11 cellular contexts compared by ENCODE assay signal in the genomic region with DNA sequence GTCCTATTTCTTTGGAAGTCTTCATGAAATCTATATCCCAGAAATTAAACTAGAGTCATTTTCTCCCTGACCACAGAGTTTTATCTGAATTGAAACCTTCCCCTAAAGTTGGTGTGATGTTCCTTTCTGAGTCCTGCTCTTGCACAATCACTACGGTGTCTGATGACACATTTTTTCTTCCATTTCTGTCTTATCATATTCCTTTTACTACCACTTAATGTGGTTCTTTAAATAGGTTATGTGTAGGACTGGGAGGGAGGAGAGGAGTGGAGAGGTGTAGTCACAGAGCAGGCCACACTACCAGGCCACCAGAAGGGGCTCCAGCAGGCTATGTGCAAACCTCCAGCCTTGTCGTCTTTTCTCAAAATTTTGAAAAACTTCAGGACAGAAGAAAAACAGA. TPM values are rescaled to one million over a fixed set of nuclear protein-coding genes. Genes with fewer than 3 reads are reported as not detected.
DNase-seq lines count a peak whose midpoint lies in the region; ATAC-seq, FAIRE-seq and TF ChIP-seq lines count a peak whose summit lies in the region.
"Had no signal": no experiment of that assay in that cellular context is flagged by ENCODE, and none has a peak within 500 bp of the region (broad histone marks: within the 10 kb centered on the region; RNA-seq: fewer than 3 reads in every experiment).

No MANE protein-coding gene starts in this region.

- POLR2A ChIA-PET in HepG2 (lab: Yijun Ruan, JAX): no interaction called here

- H3K4me2 ChIP-seq in astrocyte (ENCODE audit: low read length) (no peak overlapping the region), HepG2 (ENCODE audit: low read depth, low read length) (peak overlapping the region; percentile 23), MM.1S (ENCODE audit: low read depth, low read length) (no peak overlapping the region)

- TF ChIP-seq POLR2A in HepG2 (IDR thresholded peaks at IDR 0.05; ENCODE audit: insufficient read depth in 1 of 2, low read depth in 2 of 2, low read length in 2 of 2): no peak

- TF ChIP-seq EP300 in HepG2 (IDR thresholded peaks at IDR 0.05; ENCODE audit: low read depth in 2 of 2, low read length in 2 of 2) (no peak), HepG2 (CRISPR knock-in tag; IDR thresholded peaks at IDR 0.05; ENCODE audit: borderline replicate concordance) (no peak)

- no peak overlapping the region for H2AFZ ChIP-seq in astrocyte (ENCODE audit: low read depth, low read length)
- no peak overlapping the region for H2AFZ ChIP-seq in HepG2 (ENCODE audit: low read length)
- H2AFZ ChIP-seq in MM.1S (ENCODE audit: low read length): no peak overlapping the region

- H3K4me1 ChIP-seq in astrocyte (ENCODE audit: insufficient read depth, low read length) (peaks cover 15% of the 10 kb centered on the region), HepG2 (ENCODE audit: insufficient read depth, low read length) (peaks cover 66% of the 10 kb centered on the region), MM.1S (ENCODE audit: low read length) (no peaks in the 10 kb centered on the region)
- H3K4me1 ChIP-seq: vagina had no signal

- H3K9ac ChIP-seq in astrocyte (ENCODE audit: low read length): no peak overlapping the region
- H3K9ac ChIP-seq in HepG2 (ENCODE audit: insufficient read depth, low read depth, low read length): no peak overlapping the region
- H3K9ac ChIP-seq in MM.1S (ENCODE audit: low read length): no peak overlapping the region

- ATAC-seq in HepG2: peak; percentile 28; the same call in 2 of the 3 replicates
- ATAC-seq in effector memory CD8-positive, alpha-beta T cell (replicated peaks): no peak

- in situ Hi-C loops in HepG2 (cut with HindIII; ENCODE audit: extremely low pct_ligation_motif_present, low pct_unique_long_range_greater_than_20kb): no loop called here

- no peak overlapping the region for H3K4me3 Mint-ChIP-seq in astrocyte (ENCODE audit: unreplicated experiment)
- no peak overlapping the region for H3K4me3 Mint-ChIP-seq in effector memory CD8-positive, alpha-beta T cell

- CTCF ChIA-PET in HepG2 (lab: Yijun Ruan, JAX; ENCODE audit: low intra/inter-chr PET ratio, low total read pairs): no interaction called here

- H3K4me3 ChIP-seq in astrocyte (ENCODE audit: insufficient read depth, low read depth, low read length): no peak overlapping the region
- H3K4me3 ChIP-seq in HepG2 (replicated peaks in 1 of 3; ENCODE audit: insufficient read depth in 1 of 3, low read depth in 2 of 3, low read length in 3 of 3): no peak overlapping the region
- no peak overlapping the region for H3K4me3 ChIP-seq in MM.1S (ENCODE audit: low read length)
- H3K4me3 ChIP-seq: sigmoid colon, vagina had no signal

- no peaks in the 10 kb centered on the region for H3K9me3 ChIP-seq in astrocyte (ENCODE audit: insufficient read depth, low read depth, low read length)
- H3K9me3 ChIP-seq in HepG2 (ENCODE audit: low read length): no peaks in the 10 kb centered on the region
- no peaks in the 10 kb centered on the region for H3K9me3 ChIP-seq in MM.1S (replicated peaks; ENCODE audit: insufficient read depth, low read length)
- H3K9me3 ChIP-seq: sigmoid colon, vagina had no signal

- no peaks in the 10 kb centered on the region for H3K9me3 Mint-ChIP-seq in astrocyte (ENCODE audit: unreplicated experiment)
- H3K9me3 Mint-ChIP-seq in effector memory CD8-positive, alpha-beta T cell: no peaks in the 10 kb centered on the region

- H3F3A ChIP-seq in MM.1S (ENCODE audit: insufficient read depth, low read length): no peaks in the 10 kb centered on the region

- peaks cover 4% of the 10 kb centered on the region for H3K27me3 Mint-ChIP-seq in astrocyte (ENCODE audit: low read depth, unreplicated experiment)
- H3K27me3 Mint-ChIP-seq in effector memory CD8-positive, alpha-beta T cell: no peaks in the 10 kb centered on the region

- no peak overlapping the region for H3K27ac Mint-ChIP-seq in astrocyte (ENCODE audit: unreplicated experiment)
- H3K27ac Mint-ChIP-seq in effector memory CD8-positive, alpha-beta T cell: no peak overlapping the region

- DNase-seq in EL: peak; percentile 41
- DNase-seq in Kasumi-1 (lab: John Stamatoyannopoulos, UW): peak; percentile 9 to 12
- peak; percentile 54 for DNase-seq in astrocyte (ENCODE audit: low read depth)
- DNase-seq in HepG2 (ENCODE audit: low spot score): no peak
- no peak for DNase-seq in effector memory CD8-positive, alpha-beta T cell
- DNase-seq in MM.1S: no peak
- no peak for DNase-seq in mesenteric fat pad (ENCODE audit: low spot score)
- DNase-seq: activated CD4-positive, CD25-positive, alpha-beta regulatory T cell treated with anti-CD3 and anti-CD28 coated beads, Interleukin-2, amount 50 U/mL, for 72 hours; DMS 273 treated with DMSO at 0.1 percent for 48 hours; sigmoid colon had no signal

- H3K36me3 ChIP-seq in astrocyte (ENCODE audit: insufficient read depth, low read length) (no peaks in the 10 kb centered on the region), HepG2 (replicated peaks in 1 of 2; ENCODE audit: control insufficient read depth in 1 of 2, insufficient read depth in 2 of 2, low read length in 2 of 2) (no peaks in the 10 kb centered on the region), MM.1S (replicated peaks; ENCODE audit: insufficient read depth, low read length) (no peaks in the 10 kb centered on the region)
- H3K36me3 ChIP-seq: sigmoid colon, vagina had no signal

- no peaks in the 10 kb centered on the region for H3K9me2 ChIP-seq in MM.1S (replicated peaks; ENCODE audit: insufficient read depth, low read length)

- BruUV-seq in HepG2 (replicated peaks; lab: Mats Ljungman, UMichigan): no TSS peak

- no peak for TF ChIP-seq RAD21 in HepG2 (CRISPR knock-in tag; IDR thresholded peaks at IDR 0.05)

- no peaks in the 10 kb centered on the region for H3K27me3 ChIP-seq in astrocyte (ENCODE audit: insufficient read depth, low read length)
- no peaks in the 10 kb centered on the region for H3K27me3 ChIP-seq in HepG2 (ENCODE audit: control insufficient read depth in 1 of 2, insufficient read depth in 2 of 2, low read length in 2 of 2)
- H3K27me3 ChIP-seq in MM.1S (replicated peaks; ENCODE audit: insufficient read depth, low read length): no peaks in the 10 kb centered on the region
- H3K27me3 ChIP-seq: sigmoid colon, vagina had no signal

- H3K79me2 ChIP-seq in astrocyte (ENCODE audit: insufficient read depth, low read length) (no peaks in the 10 kb centered on the region), HepG2 (ENCODE audit: insufficient read depth, low read length) (no peaks in the 10 kb centered on the region), MM.1S (ENCODE audit: low read length) (no peaks in the 10 kb centered on the region)

- FAIRE-seq in astrocyte (lab: Jason Lieb, UNC) (no peak), HepG2 (lab: Jason Lieb, UNC) (peak; percentile 8)

- H3K27ac ChIP-seq in astrocyte (ENCODE audit: low read depth, low read length) (no peak overlapping the region), HepG2 (ENCODE audit: extremely low read length, insufficient read depth, low read length) (no peak overlapping the region), MM.1S (ENCODE audit: low read length) (no peak overlapping the region)
- H3K27ac ChIP-seq: vagina had no signal

- 24% methylated on average over 2 of the region's 2 CpGs for WGBS in HepG2 (ENCODE audit: low lambda C conversion rate)

- no peaks in the 10 kb centered on the region for H3K36me3 Mint-ChIP-seq in astrocyte (ENCODE audit: low read depth, unreplicated experiment)
- no peaks in the 10 kb centered on the region for H3K36me3 Mint-ChIP-seq in effector memory CD8-positive, alpha-beta T cell (ENCODE audit: insufficient read depth)

- H4K20me1 ChIP-seq in astrocyte (ENCODE audit: insufficient read depth, low read length) (no peaks in the 10 kb centered on the region), HepG2 (ENCODE audit: insufficient read depth, low read length) (no peaks in the 10 kb centered on the region), MM.1S (ENCODE audit: insufficient read depth, low read length) (no peaks in the 10 kb centered on the region)

- TF ChIP-seq CTCF in astrocyte (IDR thresholded peaks at IDR 0.05; ENCODE audit: insufficient read depth, low read depth, low read length): no peak
- no peak for TF ChIP-seq CTCF in HepG2 (CRISPR knock-in tag; IDR thresholded peaks at IDR 0.05)
- no peak for TF ChIP-seq CTCF in MM.1S (IDR thresholded peaks at IDR 0.05; ENCODE audit: low read length)

- peaks cover 21% of the 10 kb centered on the region for H3K4me1 Mint-ChIP-seq in astrocyte (ENCODE audit: low read depth, unreplicated experiment)
- H3K4me1 Mint-ChIP-seq in effector memory CD8-positive, alpha-beta T cell (ENCODE audit: low read depth in 2 of 2): no peaks in the 10 kb centered on the region

- intact Hi-C loops in HepG2 (cut with micrococcal nuclease; ENCODE audit: unreplicated experiment): no loop called here

TF ChIP-seq in HepG2, 621 proteins besides CTCF, POLR2A, EP300 and RAD21 (continues in another document):
- TF ChIP-seq PTBP1 (IDR thresholded peaks at IDR 0.05; ENCODE audit: low read depth, low read length, poor library complexity, severe bottlenecking) (no peak), CEBPB (IDR thresholded peaks at IDR 0.05; ENCODE audit: borderline replicate concordance, low read depth, low read length) (peak; percentile 95), SIX1 (CRISPR knock-in tag; IDR thresholded peaks at IDR 0.05; ENCODE audit: borderline replicate concordance) (no peak)

RNA-seq across cellular contexts. Expression of gene ATXN1, which starts 39.7 kb away (rescaled TPM):
- 68.3 and 70.9 TPM in 2 replicates for total RNA-seq in astrocyte
- total RNA-seq in HepG2 (2016; rRNA removed; fragmentation: Illumina TruSeq; extraction: Trizol): 16.3 and 20.7 TPM in 2 replicates
- 21.4 and 22.2 TPM in 2 replicates for total RNA-seq in HepG2 (2016; cell fraction: cytosol; rRNA removed; fragmentation: Illumina TruSeq; extraction: Trizol; ENCODE audit: low read depth)
- total RNA-seq in HepG2 (2016; cell fraction: insoluble cytoplasmic fraction; rRNA removed; fragmentation: Illumina TruSeq; extraction: Trizol): 15.7 and 19.7 TPM in 2 replicates
- 19.8 and 25.4 TPM in 2 replicates for total RNA-seq in HepG2 (2016; cell fraction: membrane; rRNA removed; fragmentation: Illumina TruSeq; extraction: Trizol)
- 49.6 and 54.8 TPM in 2 replicates for total RNA-seq in HepG2 (2016; cell fraction: nucleus; rRNA removed; fragmentation: Illumina TruSeq; extraction: Trizol)
- 39.5 and 40.2 TPM in 2 replicates for polyA plus RNA-seq in HepG2 (2011; rRNA removed)
- 18.2 and 19.6 TPM in 2 replicates for polyA plus RNA-seq in HepG2 (2011; cell fraction: cytosol; rRNA removed)
- 69.8 and 87.7 TPM in 2 replicates for polyA plus RNA-seq in HepG2 (2011; cell fraction: nucleus; rRNA removed)
- 20.4 and 28.6 TPM in 2 replicates for polyA plus RNA-seq in HepG2 (2012)
- 2.6 and 3.3 TPM in 2 replicates for polyA plus RNA-seq in HepG2 (2016; cell fraction: cytosol; fragmentation: Illumina TruSeq; extraction: Trizol; ENCODE audit: low read depth)
- polyA plus RNA-seq in HepG2 (2016; cell fraction: insoluble cytoplasmic fraction; fragmentation: Illumina TruSeq; extraction: Trizol; ENCODE audit: low read depth): 12.1 and 12.2 TPM in 2 replicates
- polyA plus RNA-seq in HepG2 (2016; cell fraction: membrane; fragmentation: Illumina TruSeq; extraction: Trizol; ENCODE audit: low read depth): 4.0 and 4.1 TPM in 2 replicates
- polyA plus RNA-seq in HepG2 (2016; cell fraction: nucleus; fragmentation: Illumina TruSeq; extraction: Trizol; ENCODE audit: insufficient read depth, low read depth): 18.8 TPM in 2 replicates
- polyA minus RNA-seq in HepG2 (2011; rRNA and poly(A)+ RNA removed; ENCODE audit: low replicate concordance): 13.4 and 120 TPM in 2 replicates
- polyA minus RNA-seq in HepG2 (2011; cell fraction: cytosol; rRNA and poly(A)+ RNA removed): 36.1 and 49.7 TPM in 2 replicates
- 200 and 217 TPM in 2 replicates for polyA minus RNA-seq in HepG2 (2011; cell fraction: nucleus; rRNA and poly(A)+ RNA removed)
- total RNA-seq in mesenteric fat pad: 36.0 TPM

Comparison
In these comparisons a context has a peak if more than half of its experiments do, and no peak if none do; other contexts are left out.
1. DNase-seq: peak in EL (single experiment), Kasumi-1 (2 of 2) and astrocyte (single experiment); none in HepG2 (single experiment), effector memory CD8-positive, alpha-beta T cell (0 of 3), MM.1S (single experiment) and mesenteric fat pad (single experiment).